8 cellular contexts compared by ENCODE assay signal in the genomic region with DNA sequence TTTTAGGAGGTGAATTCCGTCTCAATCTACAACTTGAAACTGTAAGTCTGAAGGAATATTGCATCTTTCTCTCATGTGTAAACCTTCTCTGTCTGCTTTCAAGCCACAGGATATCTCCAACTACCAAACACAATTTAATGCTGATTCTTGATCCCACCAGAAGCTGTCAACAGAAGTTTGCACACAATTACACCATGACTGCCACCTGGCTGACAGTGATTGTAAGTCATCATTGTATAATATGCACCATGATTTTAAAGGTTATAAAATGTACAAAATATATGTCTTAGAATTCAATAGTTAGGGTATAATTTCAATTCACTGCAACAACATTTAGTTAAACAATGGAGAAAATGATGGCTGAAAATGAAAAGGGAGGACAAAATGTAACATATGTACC. TPM values are rescaled to one million over a fixed set of nuclear protein-coding genes. Genes with fewer than 3 reads are reported as not detected.
DNase-seq lines count a peak whose midpoint lies in the region; ATAC-seq, FAIRE-seq and TF ChIP-seq lines count a peak whose summit lies in the region.

No MANE protein-coding gene starts in this region.

- H3K36me3 ChIP-seq in PC-9 (ENCODE audit: low read depth) = peaks cover 64% of the 10 kb centered on the region
- H3K36me3 ChIP-seq in suprapubic skin = peaks cover 43% of the 10 kb centered on the region

- no peaks in the 10 kb centered on the region for H3K9me3 ChIP-seq in PC-9 (ENCODE audit: insufficient read depth, low read depth)
- no peaks in the 10 kb centered on the region for H3K9me3 ChIP-seq in suprapubic skin

- no peaks in the 10 kb centered on the region for H3K79me2 ChIP-seq in PC-9 (ENCODE audit: low read depth)

- no peak for TF ChIP-seq EP300 in suprapubic skin (IDR thresholded peaks at IDR 0.05)

- no peak overlapping the region for H3K4me2 ChIP-seq in PC-9

- no peaks in the 10 kb centered on the region for H3K27me3 ChIP-seq in PC-9 (ENCODE audit: insufficient read depth, low read depth)
- no peaks in the 10 kb centered on the region for H3K27me3 ChIP-seq in suprapubic skin

- WGBS in suprapubic skin = 88% methylated on average over 1 of the region's 1 CpG

- H3K4me3 ChIP-seq in AG04449 (ENCODE audit: low read depth, low read length) (no peak overlapping the region), PC-9 (no peak overlapping the region), fibroblast of pulmonary artery (replicated peaks; ENCODE audit: low read depth, low read length) (no peak overlapping the region), suprapubic skin (no peak overlapping the region)

- H4K20me1 ChIP-seq in PC-9 (ENCODE audit: insufficient read depth) = peaks cover 11% of the 10 kb centered on the region; the same call in 1 of the 2 replicates

- DNase-seq in AG04449 (ENCODE audit: low read depth, low spot score) (no peak), PC-9 (no peak), fibroblast of pulmonary artery (ENCODE audit: low read depth) (peak; percentile 47), suprapubic skin (ENCODE audit: low spot score in 2 of 2) (no peak), posterior cingulate gyrus (no peak)
- no peak for DNase-seq in activated T-cell treated with anti-CD3 and anti-CD28 coated beads, Interleukin-2, amount 50 U/mL, for 24 hours

- intact Hi-C loops in PC-9 (cut with micrococcal nuclease; ENCODE audit: unreplicated experiment) (loop anchor here (1.0 to 5.0 kb wide), 3 partner anchors 101 to 299 kb away; no protein-coding TSS in a partner anchor), posterior cingulate gyrus (cut with DNase I) (no loop called here)

- H3F3A ChIP-seq in PC-9 (ENCODE audit: insufficient read depth, low read depth) = peaks cover 4% of the 10 kb centered on the region; the same call in 1 of the 2 replicates

- ATAC-seq in HG03045 (IDR thresholded peaks at IDR 0.05; ENCODE audit: unreplicated experiment) = no peak

- peaks cover 60% of the 10 kb centered on the region for H3K36me3 Mint-ChIP-seq in activated T-cell treated with anti-CD3 and anti-CD28 coated beads, Interleukin-2, amount 50 U/mL, for 24 hours (ENCODE audit: low read depth)

- no peak overlapping the region for H3K27ac Mint-ChIP-seq in activated T-cell treated with anti-CD3 and anti-CD28 coated beads, Interleukin-2, amount 50 U/mL, for 24 hours

- peak; percentile 6 for TF ChIP-seq CTCF in AG04449 (IDR thresholded peaks at IDR 0.05; ENCODE audit: insufficient read depth, low read length, missing control alignments)
- TF ChIP-seq CTCF in PC-9 (conservative IDR thresholded peaks at IDR 0.05) = peak; percentile 73
- peak; percentile 35 for TF ChIP-seq CTCF in fibroblast of pulmonary artery (IDR thresholded peaks at IDR 0.05; ENCODE audit: low read length, missing control alignments)
- TF ChIP-seq CTCF in suprapubic skin (IDR thresholded peaks at IDR 0.05) = no peak

- FAIRE-seq in G401.6 (lab: Jason Lieb, UNC) = peak; percentile 90

- no peak for TF ChIP-seq POLR2A in suprapubic skin (IDR thresholded peaks at IDR 0.05)

- H3K4me1 ChIP-seq in PC-9 (replicated peaks; ENCODE audit: insufficient read depth) (no peaks in the 10 kb centered on the region), suprapubic skin (no peaks in the 10 kb centered on the region)

- CTCF ChIA-PET in AG04449 (lab: Yijun Ruan, JAX) = interaction anchor here (0.8 to 2.0 kb wide), 10 partner anchors 9 to 299 kb away, joined by 3 to 7 read pairs (median 4); no protein-coding TSS in a partner anchor
- CTCF ChIA-PET in PC-9 (lab: Charles Lee) = interaction anchor here (1.1 kb wide), 1 partner anchor 299 kb away, joined by 7 read pairs; no protein-coding TSS in a partner anchor

- H3K4me3 Mint-ChIP-seq in activated T-cell treated with anti-CD3 and anti-CD28 coated beads, Interleukin-2, amount 50 U/mL, for 24 hours = no peak overlapping the region

- no TSS peak for BruUV-seq in PC-9 (replicated peaks; lab: Mats Ljungman, UMichigan)

- no peaks in the 10 kb centered on the region for H3K9me3 Mint-ChIP-seq in activated T-cell treated with anti-CD3 and anti-CD28 coated beads, Interleukin-2, amount 50 U/mL, for 24 hours

- no peaks in the 10 kb centered on the region for H3K4me1 Mint-ChIP-seq in activated T-cell treated with anti-CD3 and anti-CD28 coated beads, Interleukin-2, amount 50 U/mL, for 24 hours (ENCODE audit: low read depth)

- POLR2A ChIA-PET in AG04449 (lab: Yijun Ruan, JAX) = no interaction called here
- POLR2A ChIA-PET in PC-9 (lab: Charles Lee; ENCODE audit: unreplicated experiment) = interaction anchor here (0.7 kb wide), 1 partner anchor 382 kb away, joined by 18 read pairs; no protein-coding TSS in a partner anchor

- no peaks in the 10 kb centered on the region for H3K27me3 Mint-ChIP-seq in activated T-cell treated with anti-CD3 and anti-CD28 coated beads, Interleukin-2, amount 50 U/mL, for 24 hours

- no peak overlapping the region for H2AFZ ChIP-seq in PC-9

- H3K9me2 ChIP-seq in PC-9 (ENCODE audit: insufficient read depth) = no peaks in the 10 kb centered on the region

- H3K27ac ChIP-seq in PC-9 (no peak overlapping the region), suprapubic skin (no peak overlapping the region)

RNA-seq across cellular contexts. Expression of gene PREPL, which starts 18.4 kb away (rescaled TPM):
- total RNA-seq in PC-9 (2021) (34.2 and 42.2 TPM in 2 replicates), suprapubic skin (10 to 100 TPM; 25.9 to 51.9 (median 32.2) TPM)

RNA-seq across cellular contexts. Expression of gene CAMKMT, which starts 18.9 kb away (rescaled TPM):
- 11.7 and 17.9 TPM in 2 replicates for total RNA-seq in PC-9 (2021)
- total RNA-seq in suprapubic skin = 10 to 100 TPM in 2 of 4 donors, 1 to 10 TPM in 2; 6.0 to 15.3 (median 10.7) TPM

Comparison
In these comparisons a context has a peak if more than half of its experiments do, and no peak if none do; other contexts are left out.
1. CTCF ChIP-seq: peak in AG04449 (single experiment), PC-9 (single experiment) and fibroblast of pulmonary artery (single experiment); none in suprapubic skin (0 of 2).